14 cellular contexts compared by ENCODE assay signal in the genomic region with DNA sequence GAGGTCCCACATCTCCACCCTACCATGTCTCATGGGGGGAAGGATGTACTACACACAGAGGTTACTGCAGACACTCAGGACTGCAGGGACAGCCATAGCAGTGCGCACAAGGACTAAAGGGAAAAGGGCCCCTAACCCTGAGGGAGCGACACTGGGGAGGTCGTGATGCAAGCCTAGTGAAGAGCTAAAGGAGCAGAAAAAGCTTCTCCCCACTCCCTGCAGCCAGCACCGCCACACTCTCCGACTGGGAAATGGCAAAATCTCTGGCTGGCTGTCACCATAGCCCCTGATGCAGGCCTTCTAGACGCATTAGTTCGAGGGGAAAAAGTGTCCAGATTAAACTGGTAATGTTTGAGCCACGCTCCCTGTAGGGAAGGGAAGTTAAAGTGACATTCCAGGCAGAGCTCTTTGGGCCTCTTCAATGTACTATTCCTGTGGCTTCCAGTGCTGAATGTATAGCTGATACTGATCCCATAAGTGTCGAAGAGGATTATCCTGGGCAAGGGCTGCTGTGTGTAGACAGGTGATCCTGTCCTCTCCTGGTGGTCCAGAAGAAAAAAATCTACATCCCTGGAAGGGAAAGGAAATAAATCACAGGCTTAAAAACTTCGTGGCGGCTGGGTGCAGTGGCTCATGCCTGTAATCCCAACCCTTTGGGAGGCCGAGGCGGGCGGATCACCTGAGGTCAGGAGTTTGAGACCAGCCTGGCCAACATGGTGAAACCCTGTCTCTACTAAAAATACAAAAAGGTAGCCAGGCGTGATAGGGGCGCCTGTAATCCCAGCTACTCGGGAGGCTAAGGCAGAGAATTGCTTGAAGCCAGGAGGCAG. TPM values are rescaled to one million over a fixed set of nuclear protein-coding genes. Genes with fewer than 3 reads are reported as not detected.
DNase-seq lines count a peak whose midpoint lies in the region; ATAC-seq and TF ChIP-seq lines count a peak whose summit lies in the region.
"Had no signal": no experiment of that assay in that cellular context is flagged by ENCODE, and none has a peak within 500 bp of the region (broad histone marks: within the 10 kb centered on the region; RNA-seq: fewer than 3 reads in every experiment).

No MANE protein-coding gene starts in this region.

- no peak overlapping the region for H3K4me3 ChIP-seq in ectodermal cell (ENCODE audit: insufficient read depth, low read depth, low read length)
- no peak overlapping the region for H3K4me3 ChIP-seq in neural progenitor cell
- H3K4me3 ChIP-seq in uterus: no peak overlapping the region

- no peak for TF ChIP-seq POLR2A in uterus (IDR thresholded peaks at IDR 0.05)

- POLR2A ChIA-PET in activated CD4-positive, alpha-beta memory T cell treated with anti-CD3 and anti-CD28 coated beads, Interleukin-2, amount 10 ng/mL, durations not matched to agents 7 days and 5 days (lab: Charles Lee): interaction anchor here (1.0 to 2.0 kb wide), 4 partner anchors 8 to 217 kb away, joined by 3 to 29 read pairs (median 4); a partner anchor contains a TSS
- POLR2A ChIA-PET in activated CD4-positive, alpha-beta memory T cell treated with anti-CD3 and anti-CD28 coated beads for 36 hours (lab: Charles Lee): interaction anchor here (0.5 to 2.1 kb wide), 5 partner anchors 12 to 62 kb away, joined by 3 to 15 read pairs (median 4); a partner anchor contains a TSS

- CTCF ChIA-PET in activated CD4-positive, alpha-beta memory T cell treated with anti-CD3 and anti-CD28 coated beads, Interleukin-2, amount 10 ng/mL, durations not matched to agents 7 days and 5 days (lab: Charles Lee): interaction anchor here (0.7 to 4.4 kb wide), 32 partner anchors 12 to 359 kb away, joined by 3 to 175 read pairs (median 4); a partner anchor contains a TSS
- CTCF ChIA-PET in activated CD4-positive, alpha-beta memory T cell treated with anti-CD3 and anti-CD28 coated beads for 36 hours (lab: Charles Lee): interaction anchor here (0.6 to 8.1 kb wide), 38 partner anchors 10 to 1334 kb away, joined by 3 to 321 read pairs (median 5); a partner anchor contains a TSS

- no peaks in the 10 kb centered on the region for H3K9me3 ChIP-seq in ectodermal cell (ENCODE audit: control insufficient read depth, low read length)
- no peaks in the 10 kb centered on the region for H3K9me3 ChIP-seq in neural progenitor cell (ENCODE audit: low read depth)
- H3K9me3 ChIP-seq in uterus: no peaks in the 10 kb centered on the region

- ATAC-seq in HG02973 (IDR thresholded peaks at IDR 0.05; ENCODE audit: unreplicated experiment) (no peak), HG03457 (IDR thresholded peaks at IDR 0.05; ENCODE audit: unreplicated experiment) (no peak)
- ATAC-seq: activated CD8-positive, alpha-beta T cell treated with anti-CD3 and anti-CD28 coated beads, Interleukin-2, amount 10 ng/mL, durations not matched to agents 7 days and 5 days; stimulated activated naive CD8-positive, alpha-beta T cell treated with anti-CD3 and anti-CD28 coated beads, Interleukin-15, amount 100 ng/mL, for 72 hours had no signal

- H3K79me2 ChIP-seq in neural progenitor cell (ENCODE audit: low read depth): peaks cover 41% of the 10 kb centered on the region

- no peaks in the 10 kb centered on the region for H4K20me1 ChIP-seq in neural progenitor cell (ENCODE audit: low read depth)

- H3K4me3 Mint-ChIP-seq in activated CD4-positive, alpha-beta memory T cell treated with anti-CD3 and anti-CD28 coated beads, Interleukin-2, amount 10 ng/mL, durations not matched to agents 7 days and 5 days: no peak overlapping the region
- no peak overlapping the region for H3K4me3 Mint-ChIP-seq in activated CD4-positive, alpha-beta memory T cell treated with anti-CD3 and anti-CD28 coated beads for 36 hours
- H3K4me3 Mint-ChIP-seq in neural progenitor cell: no peak overlapping the region
- H3K4me3 Mint-ChIP-seq: activated CD8-positive, alpha-beta T cell treated with anti-CD3 and anti-CD28 coated beads, Interleukin-2, amount 10 ng/mL, durations not matched to agents 7 days and 5 days; stimulated activated naive CD8-positive, alpha-beta T cell treated with anti-CD3 and anti-CD28 coated beads, Interleukin-15, amount 100 ng/mL, for 72 hours had no signal

- H3K27me3 Mint-ChIP-seq in activated CD4-positive, alpha-beta memory T cell treated with anti-CD3 and anti-CD28 coated beads, Interleukin-2, amount 10 ng/mL, durations not matched to agents 7 days and 5 days: no peaks in the 10 kb centered on the region
- H3K27me3 Mint-ChIP-seq in activated CD4-positive, alpha-beta memory T cell treated with anti-CD3 and anti-CD28 coated beads for 36 hours: no peaks in the 10 kb centered on the region
- H3K27me3 Mint-ChIP-seq in neural progenitor cell (ENCODE audit: insufficient read depth, low read depth): peaks cover 4% of the 10 kb centered on the region
- H3K27me3 Mint-ChIP-seq: stimulated activated naive CD8-positive, alpha-beta T cell treated with anti-CD3 and anti-CD28 coated beads, Interleukin-15, amount 100 ng/mL, for 72 hours had no signal

- no peaks in the 10 kb centered on the region for H3K36me3 Mint-ChIP-seq in activated CD4-positive, alpha-beta memory T cell treated with anti-CD3 and anti-CD28 coated beads, Interleukin-2, amount 10 ng/mL, durations not matched to agents 7 days and 5 days (ENCODE audit: low read depth)
- H3K36me3 Mint-ChIP-seq in activated CD4-positive, alpha-beta memory T cell treated with anti-CD3 and anti-CD28 coated beads for 36 hours: no peaks in the 10 kb centered on the region
- H3K36me3 Mint-ChIP-seq in neural progenitor cell: peaks cover 8% of the 10 kb centered on the region

- H3K4me2 ChIP-seq in neural progenitor cell: peak overlapping the region; percentile 47

- no peak overlapping the region for H3K9ac ChIP-seq in neural progenitor cell

- H3K36me3 ChIP-seq in ectodermal cell (ENCODE audit: control insufficient read depth, insufficient read depth, low read length) (no peaks in the 10 kb centered on the region), neural progenitor cell (no peaks in the 10 kb centered on the region), uterus (no peaks in the 10 kb centered on the region)

- peak; percentile 9 for DNase-seq in activated CD4-positive, alpha-beta memory T cell treated with anti-CD3 and anti-CD28 coated beads, Interleukin-2, amount 10 ng/mL, durations not matched to agents 7 days and 5 days
- DNase-seq in activated CD4-positive, alpha-beta memory T cell treated with anti-CD3 and anti-CD28 coated beads for 36 hours: no peak
- peak; percentile 57 for DNase-seq in neural progenitor cell (ENCODE audit: low spot score)
- DNase-seq in uterus: no peak
- DNase-seq in activated CD4-positive, alpha-beta T cell treated with anti-CD3 and anti-CD28 coated beads for 4 hours: no peak

- H2AFZ ChIP-seq in neural progenitor cell (replicated peaks): peak overlapping the region; percentile 40

- H3K27ac Mint-ChIP-seq in activated CD4-positive, alpha-beta memory T cell treated with anti-CD3 and anti-CD28 coated beads, Interleukin-2, amount 10 ng/mL, durations not matched to agents 7 days and 5 days: no peak overlapping the region
- no peak overlapping the region for H3K27ac Mint-ChIP-seq in activated CD4-positive, alpha-beta memory T cell treated with anti-CD3 and anti-CD28 coated beads for 36 hours
- H3K27ac Mint-ChIP-seq in neural progenitor cell: peak overlapping the region; percentile 79
- H3K27ac Mint-ChIP-seq: activated CD8-positive, alpha-beta T cell treated with anti-CD3 and anti-CD28 coated beads, Interleukin-2, amount 10 ng/mL, durations not matched to agents 7 days and 5 days; stimulated activated naive CD8-positive, alpha-beta T cell treated with anti-CD3 and anti-CD28 coated beads, Interleukin-15, amount 100 ng/mL, for 72 hours had no signal

- H3K4me1 Mint-ChIP-seq in activated CD4-positive, alpha-beta memory T cell treated with anti-CD3 and anti-CD28 coated beads, Interleukin-2, amount 10 ng/mL, durations not matched to agents 7 days and 5 days: peaks cover 12% of the 10 kb centered on the region
- H3K4me1 Mint-ChIP-seq in activated CD4-positive, alpha-beta memory T cell treated with anti-CD3 and anti-CD28 coated beads for 36 hours (ENCODE audit: low read depth): peaks cover 8% of the 10 kb centered on the region
- peaks cover 40% of the 10 kb centered on the region for H3K4me1 Mint-ChIP-seq in neural progenitor cell

- no peaks in the 10 kb centered on the region for H3K27me3 ChIP-seq in ectodermal cell (ENCODE audit: control insufficient read depth, insufficient read depth, low read length, poor library complexity, severe bottlenecking)
- no peaks in the 10 kb centered on the region for H3K27me3 ChIP-seq in neural progenitor cell
- no peaks in the 10 kb centered on the region for H3K27me3 ChIP-seq in uterus

- peaks cover 19% of the 10 kb centered on the region for H3F3A ChIP-seq in neural progenitor cell (ENCODE audit: low read depth)

- peak overlapping the region; percentile 45 for H3K27ac ChIP-seq in ectodermal cell (ENCODE audit: insufficient read depth, low read depth, low read length, poor library complexity, severe bottlenecking)
- no peak overlapping the region for H3K27ac ChIP-seq in neural progenitor cell
- H3K27ac ChIP-seq in uterus: peak overlapping the region; percentile 68 to 97

- H3K4me1 ChIP-seq in ectodermal cell (ENCODE audit: control insufficient read depth, insufficient read depth, low read length) (peaks cover 35% of the 10 kb centered on the region), neural progenitor cell (peaks cover 27% of the 10 kb centered on the region), uterus (peaks cover 3 to 11% of the 10 kb centered on the region in 2 donors)

- no peaks in the 10 kb centered on the region for H3K9me3 Mint-ChIP-seq in activated CD4-positive, alpha-beta memory T cell treated with anti-CD3 and anti-CD28 coated beads, Interleukin-2, amount 10 ng/mL, durations not matched to agents 7 days and 5 days
- no peaks in the 10 kb centered on the region for H3K9me3 Mint-ChIP-seq in activated CD4-positive, alpha-beta memory T cell treated with anti-CD3 and anti-CD28 coated beads for 36 hours
- H3K9me3 Mint-ChIP-seq in neural progenitor cell: peaks cover 2% of the 10 kb centered on the region
- H3K9me3 Mint-ChIP-seq: stimulated activated naive CD8-positive, alpha-beta T cell treated with anti-CD3 and anti-CD28 coated beads, Interleukin-15, amount 100 ng/mL, for 72 hours had no signal

- WGBS in ectodermal cell, 2 experiments: 79% methylated on average over 17 of the region's 17 CpGs

- intact Hi-C loops in activated CD4-positive, alpha-beta memory T cell treated with anti-CD3 and anti-CD28 coated beads for 36 hours (cut with micrococcal nuclease): loop anchor here (5.0 kb wide), 1 partner anchor 178 kb away; no protein-coding TSS in a partner anchor
- intact Hi-C loops in uterus (cut with DNase I; ENCODE audit: low total_unique reads): no loop called here

- no peak for TF ChIP-seq CTCF in neural progenitor cell (IDR thresholded peaks at IDR 0.05)
- TF ChIP-seq CTCF in uterus (IDR thresholded peaks at IDR 0.05): no peak

RNA-seq across cellular contexts. Expression of a gene that starts 5.4 kb away (rescaled TPM):
- 10 to 100 TPM; 10.5 to 16.1 TPM for total RNA-seq in activated CD4-positive, alpha-beta memory T cell treated with anti-CD3 and anti-CD28 coated beads, Interleukin-2, amount 10 ng/mL, durations not matched to agents 7 days and 5 days
- total RNA-seq in activated CD4-positive, alpha-beta memory T cell treated with anti-CD3 and anti-CD28 coated beads for 36 hours: 10 to 100 TPM; 12.9 to 13.1 TPM
- polyA plus RNA-seq in ectodermal cell (2013, experiment 1 of 4): 36.0 TPM
- polyA plus RNA-seq in ectodermal cell (2013, experiment 2 of 4): 37.7 TPM
- polyA plus RNA-seq in ectodermal cell (2013, experiment 3 of 4): 19.0 TPM
- polyA plus RNA-seq in ectodermal cell (2013, experiment 4 of 4): 20.8 TPM
- total RNA-seq in neural progenitor cell (ENCODE audit: low replicate concordance): 6.2 and 14.7 TPM in 2 replicates
- 10 to 100 TPM in 3 of 4 donors, 1 to 10 TPM in 1; 2.1 to 72.2 (median 27.9) TPM for total RNA-seq in uterus

RNA-seq across cellular contexts. Expression of a gene that starts 5.5 kb away (rescaled TPM):
- 10 to 100 TPM; 18.1 to 18.4 TPM for total RNA-seq in activated CD4-positive, alpha-beta memory T cell treated with anti-CD3 and anti-CD28 coated beads, Interleukin-2, amount 10 ng/mL, durations not matched to agents 7 days and 5 days
- total RNA-seq in activated CD4-positive, alpha-beta memory T cell treated with anti-CD3 and anti-CD28 coated beads for 36 hours: 10 to 100 TPM; 23.1 to 24.4 TPM
- 38.4 TPM for polyA plus RNA-seq in ectodermal cell (2013, experiment 1 of 4)
- 39.3 TPM for polyA plus RNA-seq in ectodermal cell (2013, experiment 2 of 4)
- 38.2 TPM for polyA plus RNA-seq in ectodermal cell (2013, experiment 3 of 4)
- 38.3 TPM for polyA plus RNA-seq in ectodermal cell (2013, experiment 4 of 4)
- total RNA-seq in neural progenitor cell (ENCODE audit: low replicate concordance) (44.2 and 52.5 TPM in 2 replicates), uterus (10 to 100 TPM in 2 of 4 donors, 1 to 10 TPM in 2; 1.8 to 24.4 (median 8.4) TPM)

RNA-seq across cellular contexts. Expression of a gene that starts 44.3 kb away (rescaled TPM):
- not detected for total RNA-seq in activated CD4-positive, alpha-beta memory T cell treated with anti-CD3 and anti-CD28 coated beads, Interleukin-2, amount 10 ng/mL, durations not matched to agents 7 days and 5 days
- total RNA-seq in activated CD4-positive, alpha-beta memory T cell treated with anti-CD3 and anti-CD28 coated beads for 36 hours: not detected
- polyA plus RNA-seq in ectodermal cell (2013, experiment 1 of 4): not detected
- polyA plus RNA-seq in ectodermal cell (2013, experiment 2 of 4): not detected
- polyA plus RNA-seq in ectodermal cell (2013, experiment 3 of 4): not detected
- polyA plus RNA-seq in ectodermal cell (2013, experiment 4 of 4): 0.32 TPM
- total RNA-seq in neural progenitor cell (ENCODE audit: low replicate concordance): not detected in 2 replicates
- not detected for total RNA-seq in uterus
- total RNA-seq: A172; activated CD8-positive, alpha-beta T cell treated with anti-CD3 and anti-CD28 coated beads, Interleukin-2, amount 10 ng/mL, durations not matched to agents 7 days and 5 days; cardiac septum; mononuclear cell; pulmonary artery endothelial cell had no signal

Comparison
In these comparisons a context has a peak if more than half of its experiments do, and no peak if none do; other contexts are left out.
1. DNase-seq: peak in activated CD4-positive, alpha-beta memory T cell treated with anti-CD3 and anti-CD28 coated beads, Interleukin-2, amount 10 ng/mL, durations not matched to agents 7 days and 5 days (single experiment) and neural progenitor cell (single experiment); none in activated CD4-positive, alpha-beta memory T cell treated with anti-CD3 and anti-CD28 coated beads for 36 hours (single experiment), uterus (0 of 2) and activated CD4-positive, alpha-beta T cell treated with anti-CD3 and anti-CD28 coated beads for 4 hours (0 of 2).